In genomic region chr19:8452446-8453123, GRCh38 we compare ENCODE assay signal across 10 cellular contexts. TPM values are rescaled to one million over a fixed set of nuclear protein-coding genes. Genes with fewer than 3 reads are reported as not detected.
DNase-seq lines count a peak whose midpoint lies in the region; ATAC-seq lines count a peak whose summit lies in the region.
"Had no signal": no experiment of that assay in that cellular context is flagged by ENCODE, and none has a peak within 500 bp of the region (broad histone marks: within the 10 kb centered on the region; RNA-seq: fewer than 3 reads in every experiment).

No MANE protein-coding gene starts in this region.

- H3K4me2 ChIP-seq in GM23248 (ENCODE audit: unreplicated experiment): peak overlapping the region; percentile 52

- H3K27me3 Mint-ChIP-seq in T-helper 17 cell: no peaks in the 10 kb centered on the region

- H4K20me1 ChIP-seq in GM23248 (ENCODE audit: insufficient read depth): peaks cover 47% of the 10 kb centered on the region

- H3K4me1 ChIP-seq in GM23248 (ENCODE audit: insufficient read depth): peaks cover 19% of the 10 kb centered on the region

- WGBS in GM23248 (ENCODE audit: low coverage in 1 of 2, low lambda C conversion rate in 2 of 2, missing lambda C conversion rate in 2 of 2), 2 experiments: 54 to 66% methylated on average over 4 of the region's 4 CpGs

- H2AFZ ChIP-seq in GM23248: no peak overlapping the region

- peaks cover 26% of the 10 kb centered on the region for H3F3A ChIP-seq in GM23248 (ENCODE audit: insufficient read depth)

- intact Hi-C loops in left colon (cut with DNase I, micrococcal nuclease) (no loop called here), sciatic nerve (cut with DNase I) (no loop called here)

- H3K4me1 Mint-ChIP-seq in T-helper 17 cell: peaks cover 55% of the 10 kb centered on the region

- H3K9me3 ChIP-seq in GM23248 (ENCODE audit: low read depth): no peaks in the 10 kb centered on the region
- H3K9me3 ChIP-seq in T-helper 17 cell (ENCODE audit: control insufficient read depth, low read length, poor library complexity, severe bottlenecking): no peaks in the 10 kb centered on the region
- H3K9me3 ChIP-seq: Caco-2 had no signal

- H3K27me3 ChIP-seq in GM23248 (replicated peaks; ENCODE audit: insufficient read depth): no peaks in the 10 kb centered on the region

- in situ Hi-C loops in GM23248 (cut with MboI): no loop called here

- H3K36me3 ChIP-seq in GM23248 (ENCODE audit: low read depth): peaks cover 7% of the 10 kb centered on the region; the same call in 1 of the 2 replicates

- H3K4me3 Mint-ChIP-seq in T-helper 17 cell: peak overlapping the region; percentile 7

- no peak overlapping the region for H3K4me3 ChIP-seq in GM23248

- H3K27ac Mint-ChIP-seq in T-helper 17 cell: peak overlapping the region; percentile 90

- no peak overlapping the region for H3K9ac ChIP-seq in GM23248

- 0 out of 2 replicates have a peak overlapping the region, but pooled peaks have one; percentile 47 for H3K27ac ChIP-seq in GM23248

- peaks cover 98% of the 10 kb centered on the region for H3K79me2 ChIP-seq in GM23248 (ENCODE audit: insufficient read depth)

- DNase-seq in GM23248 (no peak), T-helper 17 cell (no peak), left colon (no peak), sciatic nerve (ENCODE audit: low spot score) (peak; percentile 32), kidney glomerular epithelial cell (lab: John Stamatoyannopoulos, UW) (no peak), NCI-H524 (lab: John Stamatoyannopoulos, UW) (no peak), KG1 (lab: John Stamatoyannopoulos, UW) (no peak)
- DNase-seq: Caco-2, NCI-H1105 had no signal

- no peak for ATAC-seq in T-helper 17 cell
- ATAC-seq in left colon: peak; percentile 27
- ATAC-seq in sciatic nerve: no peak

- no peaks in the 10 kb centered on the region for H3K9me2 ChIP-seq in GM23248 (ENCODE audit: insufficient read depth)

- no peaks in the 10 kb centered on the region for H3K36me3 Mint-ChIP-seq in T-helper 17 cell (ENCODE audit: low read depth)

RNA-seq across cellular contexts. Expression of gene HNRNPM, which starts 7.8 kb away (rescaled TPM):
- total RNA-seq in GM23248 (2014; rRNA removed; shearing (Covaris generic)): 69.4 and 71.0 TPM in 2 replicates
- polyA plus RNA-seq in GM23248 (2016; fragmentation: Nextera tagmentation; extraction: Ambion mirVana): 116 and 117 TPM in 2 replicates
- total RNA-seq in T-helper 17 cell (100 to 1,000 TPM; 248 to 259 TPM), left colon (100 to 1,000 TPM in 1 of 2 donors, 10 to 100 TPM in 1; 99.8 to 136 TPM), sciatic nerve (154 TPM)

RNA-seq across cellular contexts. Expression of gene MARCHF2, which starts 39.5 kb away (rescaled TPM):
- 64.2 and 87.4 TPM in 2 replicates for total RNA-seq in GM23248 (2014; rRNA removed; shearing (Covaris generic))
- polyA plus RNA-seq in GM23248 (2016; fragmentation: Nextera tagmentation; extraction: Ambion mirVana): 33.1 and 33.4 TPM in 2 replicates
- total RNA-seq in T-helper 17 cell (100 to 1,000 TPM in 1 of 2 donors, 10 to 100 TPM in 1; 26.9 to 108 TPM), left colon (10 to 100 TPM; 27.2 to 46.6 TPM), sciatic nerve (44.7 TPM)

RNA-seq across cellular contexts. Expression of gene PRAM1, which starts 49.9 kb away (rescaled TPM):
- total RNA-seq in GM23248 (2014; rRNA removed; shearing (Covaris generic)): not detected in 2 replicates
- polyA plus RNA-seq in GM23248 (2016; fragmentation: Nextera tagmentation; extraction: Ambion mirVana): not detected in 2 replicates
- total RNA-seq in T-helper 17 cell (1 to 10 TPM; 5.2 to 7.4 TPM), left colon (under 1 TPM; 0.46 to 0.70 TPM), sciatic nerve (8.8 TPM)
- total RNA-seq: Caco-2, fibroblast of lung had no signal
- polyA plus RNA-seq: fibroblast of lung had no signal
